Comparison of ENCODE assay signal across 18 cellular contexts in genomic region chr4:37481547-37482129, GRCh38.
"Had no signal": no experiment of that assay in that cellular context is flagged by ENCODE, and none has a peak within 500 bp of the region (broad histone marks: within the 10 kb centered on the region; RNA-seq: fewer than 3 reads in every experiment).

No MANE protein-coding gene starts in this region.

- FAIRE-seq: astrocyte, TTC549 had no signal

- ATAC-seq: mucosa of descending colon; naive thymus-derived CD8-positive, alpha-beta T cell; T-helper 17 cell had no signal

- H3K4me1 ChIP-seq: esophagus squamous epithelium, right atrium auricular region had no signal

- H3K27me3 ChIP-seq: neutrophil, right atrium auricular region, vagina had no signal

- H3K27ac ChIP-seq: esophagus squamous epithelium, neutrophil, right atrium auricular region, thoracic aorta, vagina had no signal

- H3K9me3 ChIP-seq: esophagus squamous epithelium, mucosa of descending colon, neutrophil, right atrium auricular region, thoracic aorta, vagina had no signal

- H3K4me3 ChIP-seq: esophagus squamous epithelium, mucosa of descending colon, right atrium auricular region, smooth muscle cell, thoracic aorta, vagina had no signal

- H3K36me3 ChIP-seq: esophagus squamous epithelium, neutrophil, right atrium auricular region, thoracic aorta, vagina had no signal

- DNase-seq: activated B cell treated with CpG ODN at 0.5 μM for 24 hours; activated effector memory CD4-positive, alpha-beta T cell treated with anti-CD3 and anti-CD28 coated beads, Interleukin-2, amount 50 U/mL, for 16 hours; activated T-cell treated with anti-CD3 and anti-CD28 coated beads, Interleukin-2, amount 50 U/mL, for 4 hours; esophagus squamous epithelium; foreskin fibroblast; glutamatergic neuron; mammary epithelial cell; mucosa of descending colon; naive thymus-derived CD8-positive, alpha-beta T cell; posterior cingulate gyrus; T-helper 17 cell had no signal
